26 cellular contexts compared by ENCODE assay signal in the genomic region with DNA sequence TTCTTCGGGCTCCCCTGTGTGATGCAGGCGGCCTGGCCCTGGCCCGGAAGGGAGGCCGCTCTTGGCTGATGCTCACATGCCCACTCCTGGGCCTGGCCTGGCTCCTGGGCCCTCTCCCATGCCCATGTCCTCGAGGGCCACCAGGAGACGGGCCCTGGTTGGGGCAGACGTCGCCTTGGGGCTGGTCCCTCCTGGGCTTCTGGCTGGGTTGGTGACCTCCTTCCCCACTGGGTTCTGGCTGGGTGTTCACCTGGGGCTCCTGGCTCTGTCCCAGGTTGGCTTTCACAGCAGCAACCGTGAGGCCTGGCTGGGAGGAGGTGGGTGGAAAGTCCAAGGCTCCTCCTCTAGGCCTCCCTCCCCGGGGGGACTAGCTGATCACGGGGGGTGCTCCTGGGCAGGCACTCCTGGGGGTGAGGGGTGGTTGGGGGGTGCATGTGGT. TPM values are rescaled to one million over a fixed set of nuclear protein-coding genes. Genes with fewer than 3 reads are reported as not detected.
DNase-seq lines count a peak whose midpoint lies in the region; ATAC-seq, FAIRE-seq and TF ChIP-seq lines count a peak whose summit lies in the region.
"Had no signal": no experiment of that assay in that cellular context is flagged by ENCODE, and none has a peak within 500 bp of the region (broad histone marks: within the 10 kb centered on the region; RNA-seq: fewer than 3 reads in every experiment).

No MANE protein-coding gene starts in this region.

- in situ Hi-C loops in HepG2 (cut with HindIII; ENCODE audit: extremely low pct_ligation_motif_present, low pct_unique_long_range_greater_than_20kb): no loop called here

- intact Hi-C loops in HepG2 (cut with micrococcal nuclease; ENCODE audit: unreplicated experiment): loop anchor here (1.0 to 5.0 kb wide), 2 partner anchors 162 to 526 kb away; no protein-coding TSS in a partner anchor

- CTCF ChIA-PET in HEK293 (lab: Yijun Ruan, JAX) (interaction anchor here (0.6 to 11.2 kb wide), 20 partner anchors 15 to 855 kb away, joined by 3 to 292 read pairs (median 4); no protein-coding TSS in a partner anchor), HepG2 (lab: Yijun Ruan, JAX; ENCODE audit: low intra/inter-chr PET ratio, low total read pairs) (interaction anchor here (0.7 to 2.0 kb wide), 4 partner anchors 61 to 166 kb away, joined by 3 to 12 read pairs (median 4); a partner anchor contains a TSS)

- DNase-seq in chondrocyte (ENCODE audit: low spot score) (peak; percentile 83), HepG2 (ENCODE audit: low spot score) (peak; percentile 29), small intestine (peak; percentile 75), NCI-H2107 treated with DMSO at 0.1 percent for 48 hours (lab: John Stamatoyannopoulos, UW; ENCODE audit: unreplicated experiment) (no peak), caudate nucleus (lab: John Stamatoyannopoulos, UW) (no peak), AG08396 (ENCODE audit: low spot score) (no peak)
- DNase-seq: activated naive CD4-positive, alpha-beta T cell treated with anti-CD3 and anti-CD28 coated beads for 36 hours; central memory CD4-positive, alpha-beta T cell; effector memory CD4-positive, alpha-beta T cell; gastrocnemius medialis; HCEC 1CT; islet precursor cell; NCI-H1092; NCI-H1930; NCI-H226; NCI-H748 treated with DMSO at 0.1 percent for 48 hours; sigmoid colon had no signal

- H3K27me3 ChIP-seq in HepG2 (ENCODE audit: control insufficient read depth in 1 of 2, insufficient read depth in 2 of 2, low read length in 2 of 2) (no peaks in the 10 kb centered on the region), small intestine (ENCODE audit: control insufficient read depth in 2 of 2, insufficient read depth in 2 of 2, low read length in 2 of 2) (no peaks in the 10 kb centered on the region)
- H3K27me3 ChIP-seq: gastrocnemius medialis, suprapubic skin had no signal

- no peak overlapping the region for H2AFZ ChIP-seq in HepG2 (ENCODE audit: low read length)

- H3K27ac Mint-ChIP-seq in chondrocyte (ENCODE audit: unreplicated experiment): no peak overlapping the region
- H3K27ac Mint-ChIP-seq: activated naive CD4-positive, alpha-beta T cell treated with anti-CD3 and anti-CD28 coated beads for 36 hours; activated T-cell treated with anti-CD3 and anti-CD28 coated beads, Interleukin-2, amount 50 U/mL, for 24 hours; CD4-positive, alpha-beta memory T cell had no signal

- FAIRE-seq in HepG2 (lab: Jason Lieb, UNC) (peak; percentile 71), small intestine (lab: Jason Lieb, UNC) (no peak)
- FAIRE-seq: G401.6, urothelium cell line had no signal

- H3K4me3 ChIP-seq in HEK293 (ENCODE audit: low read depth, low read length) (no peak overlapping the region), HepG2 (replicated peaks in 1 of 3; ENCODE audit: insufficient read depth in 1 of 3, low read depth in 2 of 3, low read length in 3 of 3) (peak overlapping the region in 2 of 3 experiments; percentile 39 to 67; a peak in 5 of 6 replicates), small intestine (ENCODE audit: low read depth in 1 of 2, low read length in 2 of 2) (no peak overlapping the region)
- H3K4me3 ChIP-seq: esophagus muscularis mucosa, gastrocnemius medialis, sigmoid colon, suprapubic skin had no signal

- no peaks in the 10 kb centered on the region for H3K4me1 Mint-ChIP-seq in chondrocyte (ENCODE audit: low read depth)

- peak overlapping the region; percentile 84 for H3K4me2 ChIP-seq in HepG2 (ENCODE audit: low read depth, low read length)

- H3K27ac ChIP-seq in HEK293 (ENCODE audit: extremely low read depth, low read depth, low read length): no peak overlapping the region
- H3K27ac ChIP-seq in HepG2 (ENCODE audit: extremely low read length, insufficient read depth, low read length): peak overlapping the region; percentile 49
- peak overlapping the region in 1 of 2 donors; percentile 35 for H3K27ac ChIP-seq in small intestine (ENCODE audit: low read depth in 1 of 2, low read length in 1 of 2)
- H3K27ac ChIP-seq in caudate nucleus (ENCODE audit: low read depth, low read length): no peak overlapping the region
- H3K27ac ChIP-seq: esophagus muscularis mucosa, gastrocnemius medialis, sigmoid colon, suprapubic skin had no signal

- 0% methylated on average over 3 of the region's 11 CpGs for WGBS in HepG2 (ENCODE audit: low lambda C conversion rate)
- WGBS in small intestine, 3 donors: 23 to 57% (median 26%) methylated on average over 11 of the region's 11 CpGs

- H3K4me3 Mint-ChIP-seq in chondrocyte (ENCODE audit: unreplicated experiment): no peak overlapping the region
- H3K4me3 Mint-ChIP-seq: activated naive CD4-positive, alpha-beta T cell treated with anti-CD3 and anti-CD28 coated beads for 36 hours; activated T-cell treated with anti-CD3 and anti-CD28 coated beads, Interleukin-2, amount 50 U/mL, for 24 hours; CD4-positive, alpha-beta memory T cell; naive thymus-derived CD8-positive, alpha-beta T cell had no signal

- ATAC-seq in HepG2: peak; percentile 77
- ATAC-seq: naive thymus-derived CD8-positive, alpha-beta T cell had no signal

- H3K36me3 ChIP-seq in HEK293 (ENCODE audit: control insufficient read depth in 2 of 2, insufficient read depth in 1 of 2, low read length in 2 of 2) (no peaks in the 10 kb centered on the region), HepG2 (replicated peaks in 1 of 2; ENCODE audit: control insufficient read depth in 1 of 2, insufficient read depth in 2 of 2, low read length in 2 of 2) (no peaks in the 10 kb centered on the region), small intestine (ENCODE audit: control insufficient read depth in 2 of 2, insufficient read depth in 2 of 2, low read length in 2 of 2) (no peaks in the 10 kb centered on the region)
- H3K36me3 ChIP-seq: esophagus muscularis mucosa, gastrocnemius medialis, sigmoid colon, suprapubic skin had no signal

- H3K9me3 ChIP-seq in HEK293 (ENCODE audit: control insufficient read depth, insufficient read depth, low read depth, low read length): peaks cover 6% of the 10 kb centered on the region
- peaks cover 6% of the 10 kb centered on the region; the same call in 1 of the 2 replicates for H3K9me3 ChIP-seq in HepG2 (ENCODE audit: low read length)
- no peaks in the 10 kb centered on the region for H3K9me3 ChIP-seq in small intestine (ENCODE audit: control insufficient read depth, low read depth)
- H3K9me3 ChIP-seq: gastrocnemius medialis, suprapubic skin had no signal

- POLR2A ChIA-PET in HEK293 (lab: Yijun Ruan, JAX): interaction anchor here (0.6 to 0.7 kb wide), 4 partner anchors 62 to 223 kb away, joined by 4 to 8 read pairs (median 5); no protein-coding TSS in a partner anchor
- POLR2A ChIA-PET in HepG2 (lab: Yijun Ruan, JAX): interaction anchor here (0.6 to 2.0 kb wide), 3 partner anchors 153 to 165 kb away, joined by 6 to 7 read pairs (median 7); no protein-coding TSS in a partner anchor

- no peaks in the 10 kb centered on the region for H3K9me3 Mint-ChIP-seq in chondrocyte (ENCODE audit: low read depth)
- H3K9me3 Mint-ChIP-seq: activated naive CD4-positive, alpha-beta T cell treated with anti-CD3 and anti-CD28 coated beads for 36 hours had no signal

- H3K9ac ChIP-seq in HepG2 (ENCODE audit: insufficient read depth, low read depth, low read length): peak overlapping the region; percentile 57; the same call in 1 of the 2 replicates

- peaks cover 2% of the 10 kb centered on the region; the same call in 1 of the 2 replicates for H3K4me1 ChIP-seq in HEK293 (ENCODE audit: control insufficient read depth, insufficient read depth, low read length)
- H3K4me1 ChIP-seq in HepG2 (ENCODE audit: insufficient read depth, low read length): peaks cover 44% of the 10 kb centered on the region
- H3K4me1 ChIP-seq in small intestine (ENCODE audit: control insufficient read depth in 2 of 2, insufficient read depth in 1 of 2, low read depth in 1 of 2, low read length in 1 of 2): no peaks in the 10 kb centered on the region
- H3K4me1 ChIP-seq: gastrocnemius medialis had no signal

- H3K36me3 Mint-ChIP-seq in chondrocyte (ENCODE audit: low read depth): no peaks in the 10 kb centered on the region
- H3K36me3 Mint-ChIP-seq: CD4-positive, alpha-beta memory T cell had no signal

- TF ChIP-seq RAD21 in HepG2 (CRISPR knock-in tag; IDR thresholded peaks at IDR 0.05): no peak

- H4K20me1 ChIP-seq in HepG2 (ENCODE audit: insufficient read depth, low read length): no peaks in the 10 kb centered on the region

- TF ChIP-seq POLR2A in HepG2 (IDR thresholded peaks at IDR 0.05; ENCODE audit: insufficient read depth in 1 of 2, low read depth in 2 of 2, low read length in 2 of 2): no peak

- no peaks in the 10 kb centered on the region for H3K79me2 ChIP-seq in HepG2 (ENCODE audit: insufficient read depth, low read length)

- no TSS peak for BruUV-seq in HepG2 (replicated peaks; lab: Mats Ljungman, UMichigan)

- TF ChIP-seq EP300 in HepG2 (IDR thresholded peaks at IDR 0.05; ENCODE audit: low read depth in 2 of 2, low read length in 2 of 2) (no peak), HepG2 (CRISPR knock-in tag; IDR thresholded peaks at IDR 0.05; ENCODE audit: borderline replicate concordance) (no peak)

- TF ChIP-seq CTCF in HEK293 (tag by site-specific recombination; IDR thresholded peaks at IDR 0.05) (no peak), chondrocyte (IDR thresholded peaks at IDR 0.05) (no peak), HepG2 (CRISPR knock-in tag; IDR thresholded peaks at IDR 0.05) (no peak)

- peaks cover 16% of the 10 kb centered on the region for H3K27me3 Mint-ChIP-seq in chondrocyte (ENCODE audit: low read depth)
- H3K27me3 Mint-ChIP-seq: CD4-positive, alpha-beta memory T cell had no signal

RNA-seq across cellular contexts. Expression of a gene that starts 15.5 kb away (rescaled TPM):
- not detected in 3 replicates for total RNA-seq in chondrocyte
- 0.41 and 2.2 TPM in 2 replicates for total RNA-seq in HepG2 (2016; rRNA removed; fragmentation: Illumina TruSeq; extraction: Trizol)
- 2.6 and 2.7 TPM in 2 replicates for total RNA-seq in HepG2 (2016; cell fraction: cytosol; rRNA removed; fragmentation: Illumina TruSeq; extraction: Trizol; ENCODE audit: low read depth)
- 0.51 and 1.7 TPM in 2 replicates for total RNA-seq in HepG2 (2016; cell fraction: insoluble cytoplasmic fraction; rRNA removed; fragmentation: Illumina TruSeq; extraction: Trizol)
- total RNA-seq in HepG2 (2016; cell fraction: membrane; rRNA removed; fragmentation: Illumina TruSeq; extraction: Trizol): 1.5 and 1.7 TPM in 2 replicates
- 1.7 and 2.4 TPM in 2 replicates for total RNA-seq in HepG2 (2016; cell fraction: nucleus; rRNA removed; fragmentation: Illumina TruSeq; extraction: Trizol)
- polyA plus RNA-seq in HepG2 (2011; rRNA removed): 1.1 TPM in 2 replicates
- polyA plus RNA-seq in HepG2 (2011; cell fraction: cytosol; rRNA removed): 0.85 and 1.0 TPM in 2 replicates
- 4.6 and 6.0 TPM in 2 replicates for polyA plus RNA-seq in HepG2 (2011; cell fraction: nucleus; rRNA removed)
- 0.63 and 0.66 TPM in 2 replicates for polyA plus RNA-seq in HepG2 (2012)
- 2.1 and 2.7 TPM in 2 replicates for polyA plus RNA-seq in HepG2 (2016; cell fraction: cytosol; fragmentation: Illumina TruSeq; extraction: Trizol; ENCODE audit: low read depth)
- 1.1 and 1.2 TPM in 2 replicates for polyA plus RNA-seq in HepG2 (2016; cell fraction: insoluble cytoplasmic fraction; fragmentation: Illumina TruSeq; extraction: Trizol; ENCODE audit: low read depth)
- 2.4 and 2.6 TPM in 2 replicates for polyA plus RNA-seq in HepG2 (2016; cell fraction: membrane; fragmentation: Illumina TruSeq; extraction: Trizol; ENCODE audit: low read depth)
- 5.9 and 6.0 TPM in 2 replicates for polyA plus RNA-seq in HepG2 (2016; cell fraction: nucleus; fragmentation: Illumina TruSeq; extraction: Trizol; ENCODE audit: insufficient read depth, low read depth)
- polyA minus RNA-seq in HepG2 (2011; rRNA and poly(A)+ RNA removed; ENCODE audit: low replicate concordance): 1.7 TPM in 1 of 2 replicates, not detected in the other
- 0.35 and 0.40 TPM in 2 replicates for polyA minus RNA-seq in HepG2 (2011; cell fraction: cytosol; rRNA and poly(A)+ RNA removed)
- 0.62 and 0.64 TPM in 2 replicates for polyA minus RNA-seq in HepG2 (2011; cell fraction: nucleus; rRNA and poly(A)+ RNA removed)
- polyA plus RNA-seq in small intestine: 1 to 10 TPM in 1 of 3 donors, not detected in 2; 1.4 TPM
- total RNA-seq: activated naive CD4-positive, alpha-beta T cell treated with anti-CD3 and anti-CD28 coated beads for 36 hours; CD4-positive, alpha-beta memory T cell; esophagus muscularis mucosa; gastrocnemius medialis; LHCN-M2; naive thymus-derived CD8-positive, alpha-beta T cell had no signal
- polyA plus RNA-seq: CD4-positive, alpha-beta memory T cell; naive thymus-derived CD8-positive, alpha-beta T cell had no signal

RNA-seq across cellular contexts. Expression of a gene that starts 47.0 kb away (rescaled TPM):
- total RNA-seq in chondrocyte (31.2 to 36.4 TPM (median 33.2 TPM) in 3 replicates), HepG2 (2016; rRNA removed; fragmentation: Illumina TruSeq; extraction: Trizol) (45.1 and 51.6 TPM in 2 replicates)
- 34.5 and 35.4 TPM in 2 replicates for total RNA-seq in HepG2 (2016; cell fraction: cytosol; rRNA removed; fragmentation: Illumina TruSeq; extraction: Trizol; ENCODE audit: low read depth)
- total RNA-seq in HepG2 (2016; cell fraction: insoluble cytoplasmic fraction; rRNA removed; fragmentation: Illumina TruSeq; extraction: Trizol): 39.3 and 56.4 TPM in 2 replicates
- total RNA-seq in HepG2 (2016; cell fraction: membrane; rRNA removed; fragmentation: Illumina TruSeq; extraction: Trizol): 85.6 and 91.5 TPM in 2 replicates
- 24.3 and 30.9 TPM in 2 replicates for total RNA-seq in HepG2 (2016; cell fraction: nucleus; rRNA removed; fragmentation: Illumina TruSeq; extraction: Trizol)
- polyA plus RNA-seq in HepG2 (2011; rRNA removed) (17.6 and 30.3 TPM in 2 replicates), small intestine (10 to 100 TPM in 1 of 3 donors, 1 to 10 TPM in 2; 2.0 to 16.2 (median 3.0) TPM)
- polyA plus RNA-seq in HepG2 (2011; cell fraction: cytosol; rRNA removed): 9.6 and 22.4 TPM in 2 replicates
- polyA plus RNA-seq in HepG2 (2011; cell fraction: nucleus; rRNA removed): 49.0 and 59.4 TPM in 2 replicates
- 12.5 and 18.3 TPM in 2 replicates for polyA plus RNA-seq in HepG2 (2012)
- 46.7 and 50.1 TPM in 2 replicates for polyA plus RNA-seq in HepG2 (2016; cell fraction: cytosol; fragmentation: Illumina TruSeq; extraction: Trizol; ENCODE audit: low read depth)
- polyA plus RNA-seq in HepG2 (2016; cell fraction: insoluble cytoplasmic fraction; fragmentation: Illumina TruSeq; extraction: Trizol; ENCODE audit: low read depth): 41.6 and 54.2 TPM in 2 replicates
- polyA plus RNA-seq in HepG2 (2016; cell fraction: membrane; fragmentation: Illumina TruSeq; extraction: Trizol; ENCODE audit: low read depth): 92.1 and 104 TPM in 2 replicates
- polyA plus RNA-seq in HepG2 (2016; cell fraction: nucleus; fragmentation: Illumina TruSeq; extraction: Trizol; ENCODE audit: insufficient read depth, low read depth): 70.1 and 70.6 TPM in 2 replicates
- 11.9 and 50.0 TPM in 2 replicates for polyA minus RNA-seq in HepG2 (2011; rRNA and poly(A)+ RNA removed; ENCODE audit: low replicate concordance)
- 9.7 and 13.5 TPM in 2 replicates for polyA minus RNA-seq in HepG2 (2011; cell fraction: cytosol; rRNA and poly(A)+ RNA removed)
- polyA minus RNA-seq in HepG2 (2011; cell fraction: nucleus; rRNA and poly(A)+ RNA removed): 10.3 TPM in 2 replicates
- total RNA-seq: naive thymus-derived CD8-positive, alpha-beta T cell had no signal
- polyA plus RNA-seq: CD4-positive, alpha-beta memory T cell; naive thymus-derived CD8-positive, alpha-beta T cell had no signal

Comparison
In these comparisons a context has a peak if more than half of its experiments do, and no peak if none do; other contexts are left out.
1. H3K4me3 ChIP-seq: peak in HepG2 (2 of 3); none in HEK293 (single experiment) and small intestine (0 of 2).
2. DNase-seq: peak in chondrocyte (single experiment), HepG2 (single experiment) and small intestine (single experiment); none in NCI-H2107 treated with DMSO at 0.1 percent for 48 hours (single experiment), caudate nucleus (0 of 61) and AG08396 (single experiment).